34 cellular contexts compared by ENCODE assay signal in the genomic region with DNA sequence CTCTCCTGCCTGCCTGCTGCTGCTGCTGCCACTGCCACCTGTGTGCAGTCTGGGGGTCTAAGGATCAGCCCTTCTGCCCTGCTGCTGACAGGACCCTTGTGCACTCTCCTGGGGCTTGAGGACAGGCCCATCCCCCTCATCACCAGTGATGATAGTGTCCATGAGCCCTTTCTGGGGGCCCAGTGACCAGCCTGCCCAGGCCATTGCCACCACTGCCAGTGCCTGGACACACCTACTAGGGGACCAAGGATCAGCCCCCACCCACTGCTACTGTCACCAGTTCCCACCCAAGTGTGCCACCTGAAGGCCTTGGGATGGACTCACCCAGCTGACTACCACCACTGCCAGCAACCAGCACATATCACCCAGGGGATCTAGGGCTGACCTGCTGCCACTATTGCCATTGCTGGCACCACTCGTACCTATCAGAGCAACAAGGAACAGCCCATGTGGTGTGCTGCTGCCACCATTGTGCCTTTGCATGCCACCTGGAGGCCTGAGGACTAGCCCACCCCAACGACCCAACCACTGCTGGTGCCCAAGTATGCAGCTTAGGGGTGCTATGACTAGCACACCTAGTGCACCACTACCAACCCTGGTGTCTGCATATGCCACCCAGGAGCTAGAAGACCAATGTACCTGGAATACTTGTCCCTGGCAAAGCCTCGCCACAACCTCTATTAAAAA.
"Had no signal": no experiment of that assay in that cellular context is flagged by ENCODE, and none has a peak within 500 bp of the region (broad histone marks: within the 10 kb centered on the region; RNA-seq: fewer than 3 reads in every experiment).

No MANE protein-coding gene starts in this region.

- H3K4me2 ChIP-seq: KMS-11 had no signal

- H3K9ac ChIP-seq: KMS-11 had no signal

- H3K36me3 ChIP-seq: MG63 had no signal

- H3K4me3 ChIP-seq: MG63 had no signal

- DNase-seq: Karpas-422, Kasumi-1, KG1, MG63, MM.1S, MV-4-11, NCI-H1048, NCI-H1092, NCI-H1092 treated with DMSO at 0.1 percent for 48 hours, NCI-H1105, NCI-H1105 treated with DMSO at 0.1 percent for 48 hours, NCI-H1417, NCI-H1417 treated with DMSO at 0.1 percent for 48 hours, NCI-H1436, NCI-H1436 treated with DMSO at 0.1 percent for 48 hours, NCI-H146, NCI-H1694, NCI-H1694 treated with DMSO at 0.1 percent for 48 hours, NCI-H187, NCI-H187 treated with DMSO at 0.1 percent for 48 hours, NCI-H1930, NCI-H2029, NCI-H2029 treated with DMSO at 0.1 percent for 48 hours, NCI-H2081, NCI-H2081 treated with DMSO at 0.1 percent for 48 hours, NCI-H2107, NCI-H2171, NCI-H2171 treated with DMSO at 0.1 percent for 48 hours, NCI-H2227 treated with DMSO at 0.1 percent for 48 hours, NCI-H226, NCI-H345, NCI-H446, NCI-H446 treated with DMSO at 0.1 percent for 48 hours had no signal

- H3K27me3 ChIP-seq: MG63 had no signal

- H3K9me3 ChIP-seq: MG63 had no signal

- H3K27ac ChIP-seq: KMS-11 had no signal
